Comparison of ENCODE assay signal across 9 cellular contexts in the genomic region with DNA sequence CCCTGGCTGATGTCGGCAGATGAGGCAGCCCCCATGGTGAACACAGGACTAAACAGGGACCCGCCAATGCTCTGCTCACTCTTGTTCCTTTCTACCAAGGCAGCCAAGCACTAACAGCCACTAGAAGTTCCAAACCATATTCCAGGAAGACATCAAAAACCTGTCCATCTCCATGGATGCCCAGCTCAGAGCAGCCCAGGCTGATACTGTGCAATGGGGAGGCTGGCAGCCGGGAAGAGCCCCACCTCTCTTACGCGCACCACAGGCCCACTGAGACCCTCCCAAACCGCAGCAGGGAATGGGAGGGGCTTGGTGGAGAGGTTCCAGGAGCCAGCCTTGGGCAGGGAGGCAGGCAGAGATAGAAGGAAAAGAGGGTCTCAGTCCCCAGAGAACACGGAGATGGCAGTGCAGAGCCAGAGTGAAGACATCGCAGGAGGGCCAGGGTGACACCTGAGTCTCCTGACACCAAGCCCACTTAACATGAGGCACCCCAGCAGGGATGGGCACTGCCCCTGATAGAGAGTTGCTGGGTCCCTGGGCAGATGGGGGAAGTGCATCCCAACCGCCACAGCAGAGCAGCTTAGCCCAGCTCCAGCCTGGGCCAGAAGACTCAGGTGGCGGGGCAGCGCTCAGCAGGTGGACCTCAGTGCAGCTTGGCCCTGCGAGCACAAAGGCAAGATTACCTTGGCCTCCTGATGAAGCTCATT. TPM values are rescaled to one million over a fixed set of nuclear protein-coding genes. Genes with fewer than 3 reads are reported as not detected.
DNase-seq lines count a peak whose midpoint lies in the region; ATAC-seq and TF ChIP-seq lines count a peak whose summit lies in the region.
"Had no signal": no experiment of that assay in that cellular context is flagged by ENCODE, and none has a peak within 500 bp of the region (broad histone marks: within the 10 kb centered on the region; RNA-seq: fewer than 3 reads in every experiment).

No MANE protein-coding gene starts in this region.

- H3K27me3 Mint-ChIP-seq in CD8-positive, alpha-beta memory T cell, result peaks cover 0 to 2% of the 10 kb centered on the region in 2 donors
- H3K27me3 Mint-ChIP-seq in IgD-negative memory B cell (no peaks in the 10 kb centered on the region), nephron progenitor cell (ENCODE audit: low read depth, poor library complexity) (peaks cover 26% of the 10 kb centered on the region)

- POLR2A ChIA-PET in CD8-positive, alpha-beta memory T cell (lab: Charles Lee), result no interaction called here

- no peaks in the 10 kb centered on the region for H3K9me3 Mint-ChIP-seq in CD8-positive, alpha-beta memory T cell
- H3K9me3 Mint-ChIP-seq in IgD-negative memory B cell (no peaks in the 10 kb centered on the region), nephron progenitor cell (no peaks in the 10 kb centered on the region)

- peaks cover 18% of the 10 kb centered on the region for H3K4me1 ChIP-seq in CD8-positive, alpha-beta memory T cell (ENCODE audit: insufficient read depth, low read length)

- intact Hi-C loops in dorsolateral prefrontal cortex (cut with DNase I), result loop anchor here (2.0 to 10.0 kb wide), 4 partner anchors 78 to 420 kb away; partner anchors contain the start of gene UGGT1 (in 1 of the 2)

- H3K4me3 ChIP-seq in CD8-positive, alpha-beta memory T cell (ENCODE audit: low read length), result no peak overlapping the region
- peak overlapping the region in 58 of 59 donors; percentile 62 to 97 (median 86) for H3K4me3 ChIP-seq in dorsolateral prefrontal cortex

- H3K27me3 ChIP-seq in CD8-positive, alpha-beta memory T cell (ENCODE audit: insufficient read depth, low read length, poor library complexity, severe bottlenecking), result no peaks in the 10 kb centered on the region
- H3K27me3 ChIP-seq in dorsolateral prefrontal cortex, result no peaks in the 10 kb centered on the region
- H3K27me3 ChIP-seq: adrenal gland had no signal

- no peaks in the 10 kb centered on the region for H3K9me3 ChIP-seq in CD8-positive, alpha-beta memory T cell (ENCODE audit: low read length)
- H3K9me3 ChIP-seq: adrenal gland had no signal

- no peak for ATAC-seq in HG02885 (IDR thresholded peaks at IDR 0.05; ENCODE audit: poor library complexity, unreplicated experiment)

- H3K4me1 Mint-ChIP-seq in CD8-positive, alpha-beta memory T cell, result peaks cover 26 to 50% (median 36%) of the 10 kb centered on the region in 3 donors
- H3K4me1 Mint-ChIP-seq in IgD-negative memory B cell (peaks cover 9 to 34% (median 11%) of the 10 kb centered on the region in 3 donors), nephron progenitor cell (peaks cover 50% of the 10 kb centered on the region)

- no peak overlapping the region for H3K27ac ChIP-seq in CD8-positive, alpha-beta memory T cell (ENCODE audit: low read depth, low read length)
- peak overlapping the region in 22 of 59 donors; percentile 2 to 84 (median 42) for H3K27ac ChIP-seq in dorsolateral prefrontal cortex

- peak in 2 of 5 donors; percentile 0 to 30 for DNase-seq in CD8-positive, alpha-beta memory T cell
- DNase-seq in dorsolateral prefrontal cortex (peak in 5 of 10 donors; percentile 15 to 61 (median 31)), nephron progenitor cell (no peak), inferior parietal cortex (ENCODE audit: extremely low spot score) (no peak), NCI-H2196 treated with DMSO at 0.1 percent for 48 hours (lab: John Stamatoyannopoulos, UW; ENCODE audit: unreplicated experiment) (no peak), amygdala (lab: John Stamatoyannopoulos, UW) (no peak)

- no peak for TF ChIP-seq CTCF in dorsolateral prefrontal cortex (IDR thresholded peaks at IDR 0.05 in 54 of 56, conservative IDR thresholded peaks at IDR 0.05 in 2 of 56; ENCODE audit: low read depth in 1 of 56, partially characterized antibody in 56 of 56)
- no peak for TF ChIP-seq CTCF in nephron progenitor cell (IDR thresholded peaks at IDR 0.05)

- H3K36me3 ChIP-seq in CD8-positive, alpha-beta memory T cell (ENCODE audit: insufficient read depth, low read length), result no peaks in the 10 kb centered on the region
- H3K36me3 ChIP-seq: adrenal gland had no signal

- H3K4me3 Mint-ChIP-seq in CD8-positive, alpha-beta memory T cell, result peak overlapping the region in 6 of 7 donors; percentile 33 to 85 (median 60)
- H3K4me3 Mint-ChIP-seq in IgD-negative memory B cell (peak overlapping the region; percentile 17 to 90 (median 41)), nephron progenitor cell (peak overlapping the region; percentile 69)

- H3K27ac Mint-ChIP-seq in CD8-positive, alpha-beta memory T cell, result peak overlapping the region in 1 of 8 donors; percentile 68
- no peak overlapping the region for H3K27ac Mint-ChIP-seq in IgD-negative memory B cell
- no peak overlapping the region for H3K27ac Mint-ChIP-seq in nephron progenitor cell

- H3K36me3 Mint-ChIP-seq in CD8-positive, alpha-beta memory T cell, result peaks cover 0 to 2% (median 0%) of the 10 kb centered on the region in 3 donors
- no peaks in the 10 kb centered on the region for H3K36me3 Mint-ChIP-seq in IgD-negative memory B cell
- H3K36me3 Mint-ChIP-seq in nephron progenitor cell (ENCODE audit: low read depth), result peaks cover 6% of the 10 kb centered on the region

- CTCF ChIA-PET in CD8-positive, alpha-beta memory T cell (lab: Charles Lee), result no interaction called here

RNA-seq across cellular contexts. Expression of gene HS6ST1, which starts 3.4 kb away (rescaled TPM):
- 10 to 100 TPM; 18.0 to 18.2 TPM for total RNA-seq in CD8-positive, alpha-beta memory T cell
- polyA plus RNA-seq in CD8-positive, alpha-beta memory T cell, result 4.6 TPM
- polyA plus RNA-seq in IgD-negative memory B cell, result 4.3 TPM
- 100 to 1,000 TPM in 78 of 120 experiments, 10 to 100 TPM in 42; 63.1 to 197 (median 109) TPM for total RNA-seq in dorsolateral prefrontal cortex
